9 cellular contexts compared by ENCODE assay signal in the genomic region with DNA sequence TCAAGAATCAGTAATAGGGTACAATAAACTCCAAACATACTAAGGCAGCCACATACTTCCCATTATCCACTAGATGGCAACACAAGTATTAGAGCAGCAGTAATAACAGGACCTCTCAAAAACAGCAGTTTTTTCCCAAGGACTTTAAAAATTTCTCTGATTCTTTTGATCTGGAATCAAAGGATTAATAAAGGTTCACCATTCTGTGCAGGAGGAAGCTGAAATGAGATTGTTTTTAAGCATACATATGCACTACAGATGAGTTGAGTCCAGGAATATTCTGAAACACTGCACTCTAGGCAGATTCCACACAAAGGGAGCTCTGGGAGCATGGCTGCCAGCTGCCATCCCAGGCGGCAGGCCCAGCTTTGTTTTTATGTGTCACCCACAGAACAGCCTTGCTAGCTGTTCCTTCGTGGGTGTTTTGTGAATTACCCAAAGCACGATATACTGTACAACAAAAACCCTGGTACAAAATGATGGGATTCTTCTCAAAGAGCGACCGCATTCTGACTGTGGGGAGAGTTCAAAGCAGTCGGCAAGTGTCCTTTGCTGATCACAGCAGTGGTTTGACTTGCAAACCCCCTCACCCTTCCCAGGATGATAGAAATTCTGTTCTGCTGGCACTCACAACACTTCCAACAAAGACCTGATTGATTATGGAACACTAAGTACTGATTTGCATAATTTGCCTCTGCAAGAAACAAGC.
A peak's percentile ranks its signal among the peaks of the same experiment; 100 is the strongest.
DNase-seq lines count a peak whose midpoint lies in the region; ATAC-seq and TF ChIP-seq lines count a peak whose summit lies in the region.
"Had no signal": no experiment of that assay in that cellular context is flagged by ENCODE, and none has a peak within 500 bp of the region (broad histone marks: within the 10 kb centered on the region; RNA-seq: fewer than 3 reads in every experiment).

No MANE protein-coding gene starts in this region.

- no peak overlapping the region for H2BK120ac ChIP-seq in mesendoderm (ENCODE audit: low read depth, low read length)

- intact Hi-C loops in esophagus squamous epithelium (cut with DNase I): no loop called here

- no peak overlapping the region for H2AK5ac ChIP-seq in mesendoderm (ENCODE audit: low read length)

- H3K79me1 ChIP-seq in mesendoderm (ENCODE audit: low read length): peaks cover 2% of the 10 kb centered on the region

- no peaks in the 10 kb centered on the region for H3K27me3 ChIP-seq in BE2C
- H3K27me3 ChIP-seq in Loucy (ENCODE audit: insufficient read depth, low read length, poor library complexity, severe bottlenecking): no peaks in the 10 kb centered on the region
- no peaks in the 10 kb centered on the region for H3K27me3 ChIP-seq in mesendoderm (ENCODE audit: insufficient read depth, low read length, poor library complexity)
- H3K27me3 ChIP-seq in esophagus squamous epithelium: no peaks in the 10 kb centered on the region

- H3K18ac ChIP-seq in mesendoderm (ENCODE audit: low read length): no peak overlapping the region

- H4K8ac ChIP-seq in mesendoderm (ENCODE audit: low read depth, low read length): no peak overlapping the region

- no peaks in the 10 kb centered on the region for H4K20me1 ChIP-seq in Loucy (ENCODE audit: insufficient read depth, low read length, poor library complexity, severe bottlenecking)

- H3K4me1 ChIP-seq in BE2C: peaks cover 6% of the 10 kb centered on the region
- peaks cover 4% of the 10 kb centered on the region for H3K4me1 ChIP-seq in Loucy (ENCODE audit: insufficient read depth, low read length, poor library complexity, severe bottlenecking)
- H3K4me1 ChIP-seq in mesendoderm (ENCODE audit: control insufficient read depth, low read depth, low read length): no peaks in the 10 kb centered on the region
- H3K4me1 ChIP-seq in esophagus squamous epithelium: peaks cover 0 to 15% (median 0%) of the 10 kb centered on the region in 3 donors

- ATAC-seq in HG03378 (IDR thresholded peaks at IDR 0.05; ENCODE audit: unreplicated experiment) (no peak), GM19324 (IDR thresholded peaks at IDR 0.05; ENCODE audit: low FRiP score, unreplicated experiment) (no peak), GM18867 (IDR thresholded peaks at IDR 0.05; ENCODE audit: unreplicated experiment) (no peak)

- H3K4ac ChIP-seq in mesendoderm (ENCODE audit: low read depth, low read length): no peak overlapping the region

- H2BK15ac ChIP-seq in mesendoderm (replicated peaks; ENCODE audit: low read depth): no peak overlapping the region

- DNase-seq in BE2C (no peak), cerebellar cortex (ENCODE audit: low spot score) (peak; percentile 54), mesendoderm (peak; percentile 16), esophagus squamous epithelium (lab: John Stamatoyannopoulos, UW) (no peak)

- H3K9me3 ChIP-seq in BE2C (no peaks in the 10 kb centered on the region), Loucy (ENCODE audit: insufficient read depth, low read depth, low read length) (no peaks in the 10 kb centered on the region), esophagus squamous epithelium (no peaks in the 10 kb centered on the region)

- H3K79me2 ChIP-seq in Loucy (ENCODE audit: insufficient read depth, low read length) (no peaks in the 10 kb centered on the region; the same call in 1 of the 2 replicates), mesendoderm (ENCODE audit: control insufficient read depth, insufficient read depth, low read length) (no peaks in the 10 kb centered on the region)

- H2BK5ac ChIP-seq in mesendoderm (ENCODE audit: low read length): no peak overlapping the region

- no peak overlapping the region for H2AFZ ChIP-seq in Loucy (ENCODE audit: low read length)

- WGBS in mesendoderm (ENCODE audit: extremely low coverage, insufficient coverage, low lambda C conversion rate): no CpG with 5 or more reads among the region's 6 CpGs
- WGBS in esophagus squamous epithelium, 2 donors: 70 to 71% methylated on average over 5 to 6 of the region's 6 CpGs

- H3K56ac ChIP-seq in mesendoderm (ENCODE audit: low read length): no peak overlapping the region

- peak; percentile 71 for TF ChIP-seq CTCF in BE2C (IDR thresholded peaks at IDR 0.05; ENCODE audit: low read depth, low read length)
- peak; percentile 61 for TF ChIP-seq CTCF in Loucy (conservative IDR thresholded peaks at IDR 0.05; ENCODE audit: low read length)
- TF ChIP-seq CTCF in esophagus squamous epithelium (IDR thresholded peaks at IDR 0.05): peak in 1 of 6 experiments; percentile 24

- H3F3A ChIP-seq in Loucy (ENCODE audit: low read depth): no peaks in the 10 kb centered on the region

- no peak overlapping the region for H3K27ac ChIP-seq in mesendoderm (ENCODE audit: low read depth, low read length)
- H3K27ac ChIP-seq in esophagus squamous epithelium: no peak overlapping the region

- no peak for TF ChIP-seq POLR2A in esophagus squamous epithelium (IDR thresholded peaks at IDR 0.05)

- no peaks in the 10 kb centered on the region for H3K9me2 ChIP-seq in Loucy (replicated peaks; ENCODE audit: low read depth, low read length)

- H3K4me3 ChIP-seq in BE2C (ENCODE audit: low read depth, low read length) (no peak overlapping the region), Loucy (ENCODE audit: low read length, poor library complexity, severe bottlenecking) (no peak overlapping the region), mesendoderm (ENCODE audit: low read length) (no peak overlapping the region), esophagus squamous epithelium (no peak overlapping the region)
- H3K4me3 ChIP-seq: skin epidermis had no signal

- H3K9ac ChIP-seq in Loucy (ENCODE audit: low read depth, low read length, poor library complexity, severe bottlenecking) (no peak overlapping the region), mesendoderm (ENCODE audit: low read length) (no peak overlapping the region)

- no peak overlapping the region for H4K5ac ChIP-seq in mesendoderm (ENCODE audit: low read length)

- H3K36me3 ChIP-seq in BE2C (no peaks in the 10 kb centered on the region), Loucy (ENCODE audit: insufficient read depth, low read length) (no peaks in the 10 kb centered on the region), mesendoderm (ENCODE audit: control insufficient read depth, insufficient read depth, low read length) (no peaks in the 10 kb centered on the region), esophagus squamous epithelium (no peaks in the 10 kb centered on the region)

- H3K4me2 ChIP-seq in Loucy (ENCODE audit: low read depth, low read length, poor library complexity, severe bottlenecking) (no peak overlapping the region), mesendoderm (ENCODE audit: low read length) (no peak overlapping the region)

- no peak overlapping the region for H3K23ac ChIP-seq in mesendoderm (ENCODE audit: low read length)

Comparison
In these comparisons a context has a peak if more than half of its experiments do, and no peak if none do; other contexts are left out.
1. DNase-seq: peak in cerebellar cortex (single experiment) and mesendoderm (single experiment); none in BE2C (single experiment) and esophagus squamous epithelium (single experiment).